29 cellular contexts compared by ENCODE assay signal in the genomic region with DNA sequence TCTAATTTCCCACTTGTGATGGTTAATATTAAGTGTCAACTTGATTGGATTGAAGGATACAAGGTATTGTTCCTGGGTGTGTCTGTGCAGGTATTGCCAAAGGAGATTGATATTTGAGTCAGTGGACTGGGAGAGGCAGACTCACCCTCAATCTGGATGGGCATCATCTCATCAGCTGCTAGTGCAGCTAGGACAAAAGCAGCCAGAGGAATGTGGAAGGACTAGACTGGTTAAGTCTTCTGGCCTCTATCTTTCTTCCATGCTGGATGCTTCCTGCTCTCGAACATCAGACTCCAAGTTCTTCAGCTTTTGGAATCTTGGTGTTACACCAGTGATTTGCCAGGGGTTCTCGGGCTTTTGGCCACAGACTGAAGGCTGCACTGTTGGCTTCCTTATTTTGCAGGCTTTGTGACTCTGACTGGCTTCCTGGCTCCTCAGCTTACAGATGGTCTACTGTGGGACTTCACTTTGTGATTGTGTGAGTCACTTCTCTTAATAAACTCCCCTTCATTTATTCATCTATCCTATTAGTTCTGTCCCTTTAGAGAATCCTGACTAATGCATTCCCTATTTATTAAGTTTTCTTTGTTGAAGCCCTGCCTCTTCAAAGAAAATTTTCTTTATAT.
"Had no signal": no experiment of that assay in that cellular context is flagged by ENCODE, and none has a peak within 500 bp of the region (broad histone marks: within the 10 kb centered on the region; RNA-seq: fewer than 3 reads in every experiment).

No MANE protein-coding gene starts in this region.

- H3K36me3 ChIP-seq: cardiac muscle cell, colonic mucosa, sigmoid colon, thoracic aorta had no signal

- H3K36me3 Mint-ChIP-seq: activated naive CD8-positive, alpha-beta T cell; stimulated activated effector memory CD8-positive, alpha-beta T cell treated with anti-CD3 and anti-CD28 coated beads, Interleukin-12 subunit alpha, Interleukin-12 subunit beta, amount 100 ng/mL, for 72 hours; type B pancreatic cell had no signal

- H3K27me3 ChIP-seq: body of pancreas, cardiac muscle cell, colonic mucosa, sigmoid colon had no signal

- H3K27ac ChIP-seq: body of pancreas, cardiac muscle cell, colonic mucosa, parathyroid adenoma, psoas muscle, sigmoid colon, thoracic aorta had no signal

- H3K9ac ChIP-seq: parathyroid adenoma had no signal

- H3K27me3 Mint-ChIP-seq: activated naive CD8-positive, alpha-beta T cell; naive thymus-derived CD4-positive, alpha-beta T cell; stimulated activated naive CD8-positive, alpha-beta T cell treated with anti-CD3 and anti-CD28 coated beads, Interleukin-15, Interleukin-2, amounts not matched to agents 100 ng/mL and 50 ng/mL, for 24 hours; type B pancreatic cell had no signal

- H3K9me3 ChIP-seq: body of pancreas, colonic mucosa, psoas muscle, thoracic aorta had no signal

- H3K4me1 Mint-ChIP-seq: naive thymus-derived CD4-positive, alpha-beta T cell; stimulated activated effector memory CD8-positive, alpha-beta T cell treated with anti-CD3 and anti-CD28 coated beads, Interleukin-12 subunit alpha, Interleukin-12 subunit beta, amount 100 ng/mL, for 72 hours had no signal

- H3K79me2 ChIP-seq: parathyroid adenoma had no signal

- H3K27ac Mint-ChIP-seq: activated naive CD8-positive, alpha-beta T cell; naive thymus-derived CD4-positive, alpha-beta T cell; stimulated activated effector memory CD8-positive, alpha-beta T cell treated with anti-CD3 and anti-CD28 coated beads, Interleukin-12 subunit alpha, Interleukin-12 subunit beta, amount 100 ng/mL, for 72 hours; stimulated activated naive CD8-positive, alpha-beta T cell treated with anti-CD3 and anti-CD28 coated beads, Interleukin-15, Interleukin-2, amounts not matched to agents 100 ng/mL and 50 ng/mL, for 24 hours; type B pancreatic cell had no signal

- DNase-seq: activated CD4-positive, alpha-beta T cell treated with anti-CD3 and anti-CD28 coated beads for 4 hours; activated CD4-positive, alpha-beta T cell treated with anti-CD3 and anti-CD28 coated beads, Interleukin-2, amount 50 U/mL, for 4 hours; activated CD8-positive, alpha-beta memory T cell treated with anti-CD3 and anti-CD28 coated beads for 24 hours; activated effector memory CD4-positive, alpha-beta T cell treated with Interleukin-2 at 50 U/mL for 16 hours; activated naive CD4-positive, alpha-beta T cell treated with Interleukin-2 at 50 U/mL for 16 hours; aorta; body of pancreas; cerebellar nuclear complex; colonic mucosa; effector CD8-positive, alpha-beta T cell; erythroblast; head of caudate nucleus; hippocampal formation; left cardiac atrium; midbrain; naive thymus-derived CD4-positive, alpha-beta T cell; nucleus accumbens; psoas muscle; sigmoid colon; small intestine; stimulated activated CD4-positive, alpha-beta T cell treated with anti-CD3 and anti-CD28 coated beads, Interleukin-4, amount 100 ng/mL, for 24 hours; T-helper 2 cell had no signal

- H2AFZ ChIP-seq: parathyroid adenoma had no signal

- H3K4me3 Mint-ChIP-seq: activated naive CD8-positive, alpha-beta T cell; naive thymus-derived CD4-positive, alpha-beta T cell; stimulated activated effector memory CD8-positive, alpha-beta T cell treated with anti-CD3 and anti-CD28 coated beads, Interleukin-12 subunit alpha, Interleukin-12 subunit beta, amount 100 ng/mL, for 72 hours; stimulated activated naive CD8-positive, alpha-beta T cell treated with anti-CD3 and anti-CD28 coated beads, Interleukin-15, Interleukin-2, amounts not matched to agents 100 ng/mL and 50 ng/mL, for 24 hours; type B pancreatic cell had no signal

- H3K4me3 ChIP-seq: body of pancreas, cardiac muscle cell, colonic mucosa, psoas muscle, sigmoid colon, thoracic aorta had no signal

- ATAC-seq: body of pancreas; left cardiac atrium; naive thymus-derived CD4-positive, alpha-beta T cell; psoas muscle; stimulated activated effector memory CD8-positive, alpha-beta T cell treated with anti-CD3 and anti-CD28 coated beads, Interleukin-12 subunit alpha, Interleukin-12 subunit beta, amount 100 ng/mL, for 72 hours had no signal

- H3K4me1 ChIP-seq: body of pancreas, colonic mucosa, parathyroid adenoma, psoas muscle, sigmoid colon had no signal
